Comparison of ENCODE assay signal across 8 cellular contexts in genomic region chr14:54487771-54488170, GRCh38. TPM values are rescaled to one million over a fixed set of nuclear protein-coding genes. Genes with fewer than 3 reads are reported as not detected.
DNase-seq lines count a peak whose midpoint lies in the region; ATAC-seq and TF ChIP-seq lines count a peak whose summit lies in the region.

No MANE protein-coding gene starts in this region.

- peak overlapping the region; percentile 83 for H2AFZ ChIP-seq in neural cell (ENCODE audit: low read depth, low read length)

- peak overlapping the region; percentile 96 for H3K9ac ChIP-seq in neural cell (ENCODE audit: low read length)

- H3K27me3 ChIP-seq in SJSA1 (replicated peaks) (no peaks in the 10 kb centered on the region), neural cell (ENCODE audit: insufficient read depth, low read depth, low read length) (no peaks in the 10 kb centered on the region)

- H3K27ac ChIP-seq in SJSA1 = peak overlapping the region; percentile 87
- peak overlapping the region; percentile 97 for H3K27ac ChIP-seq in epithelial cell of prostate
- H3K27ac ChIP-seq in neural cell (ENCODE audit: low read length) = peak overlapping the region; percentile 86

- peaks cover 9% of the 10 kb centered on the region for H3K36me3 Mint-ChIP-seq in activated naive CD4-positive, alpha-beta T cell treated with anti-CD3 and anti-CD28 coated beads, Interleukin-2, amount 50 U/mL, for 24 hours

- H3K27ac Mint-ChIP-seq in activated naive CD4-positive, alpha-beta T cell treated with anti-CD3 and anti-CD28 coated beads, Interleukin-2, amount 50 U/mL, for 24 hours = peak overlapping the region; percentile 80

- H3K36me3 ChIP-seq in SJSA1 (peaks cover 24% of the 10 kb centered on the region), neural cell (ENCODE audit: insufficient read depth, low read length) (no peaks in the 10 kb centered on the region)

- no peak for TF ChIP-seq RAD21 in neural cell (conservative IDR thresholded peaks at IDR 0.05)

- H3K9me3 ChIP-seq in SJSA1 (replicated peaks) = no peaks in the 10 kb centered on the region
- no peaks in the 10 kb centered on the region for H3K9me3 ChIP-seq in neural cell (ENCODE audit: low read length)

- no peaks in the 10 kb centered on the region for H3F3A ChIP-seq in neural cell (ENCODE audit: insufficient read depth, low read length, poor library complexity, severe bottlenecking)

- peak overlapping the region; percentile 57 for H3K4me2 ChIP-seq in neural cell (ENCODE audit: low read length)

- peaks cover 42% of the 10 kb centered on the region for H3K79me2 ChIP-seq in neural cell (replicated peaks; ENCODE audit: insufficient read depth, low read length)

- H3K4me1 Mint-ChIP-seq in activated naive CD4-positive, alpha-beta T cell treated with anti-CD3 and anti-CD28 coated beads, Interleukin-2, amount 50 U/mL, for 24 hours = peaks cover 72% of the 10 kb centered on the region

- H3K4me1 ChIP-seq in SJSA1 (replicated peaks) = peaks cover 14% of the 10 kb centered on the region

- H3K27me3 Mint-ChIP-seq in activated naive CD4-positive, alpha-beta T cell treated with anti-CD3 and anti-CD28 coated beads, Interleukin-2, amount 50 U/mL, for 24 hours = no peaks in the 10 kb centered on the region

- no peak for TF ChIP-seq CTCF in neural cell (IDR thresholded peaks at IDR 0.05; ENCODE audit: poor library complexity, severe bottlenecking)

- ATAC-seq in GM18505 (IDR thresholded peaks at IDR 0.05; ENCODE audit: unreplicated experiment) (no peak), GM19035 (IDR thresholded peaks at IDR 0.05; ENCODE audit: unreplicated experiment) (no peak)

- no peaks in the 10 kb centered on the region for H3K9me3 Mint-ChIP-seq in activated naive CD4-positive, alpha-beta T cell treated with anti-CD3 and anti-CD28 coated beads, Interleukin-2, amount 50 U/mL, for 24 hours

- H3K4me3 ChIP-seq in SJSA1 = peak overlapping the region; percentile 74
- H3K4me3 ChIP-seq in neural cell (ENCODE audit: low read length) = peak overlapping the region; percentile 99

- TF ChIP-seq POLR2A in GM18505 (IDR thresholded peaks at IDR 0.05; ENCODE audit: borderline replicate concordance, extremely low read depth, insufficient read depth, insufficient read length) = no peak

- DNase-seq in activated naive CD4-positive, alpha-beta T cell treated with anti-CD3 and anti-CD28 coated beads, Interleukin-2, amount 50 U/mL, for 16 hours = no peak
- DNase-seq in SJSA1 (ENCODE audit: low read depth in 1 of 2, low spot score in 2 of 2) (peak in 1 of 2 experiments; percentile 46), epithelial cell of prostate (ENCODE audit: low read depth, low spot score) (no peak), AML-193 (lab: John Stamatoyannopoulos, UW) (no peak)

- no peaks in the 10 kb centered on the region for H4K20me1 ChIP-seq in neural cell (ENCODE audit: insufficient read depth)

- no peak for TF ChIP-seq EP300 in neural cell (conservative IDR thresholded peaks at IDR 0.05; ENCODE audit: poor library complexity, severe bottlenecking)

- peak overlapping the region; percentile 90 for H3K4me3 Mint-ChIP-seq in activated naive CD4-positive, alpha-beta T cell treated with anti-CD3 and anti-CD28 coated beads, Interleukin-2, amount 50 U/mL, for 24 hours

- H3K9me2 ChIP-seq in neural cell (ENCODE audit: insufficient read depth, low read length) = no peaks in the 10 kb centered on the region

TF ChIP-seq in neural cell, 6 proteins besides CTCF, POLR2A, EP300 and RAD21:
- TF ChIP-seq SMC3 (conservative IDR thresholded peaks at IDR 0.05; ENCODE audit: poor library complexity) = no peak
- no peak for TF ChIP-seq TAF1 (IDR thresholded peaks at IDR 0.05; ENCODE audit: low read depth)
- no peak for TF ChIP-seq EZH2 (IDR thresholded peaks at IDR 0.05; ENCODE audit: borderline replicate concordance, insufficient read depth, low read length, poor library complexity, severe bottlenecking)
- no peak for TF ChIP-seq POLR2AphosphoS5 (IDR thresholded peaks at IDR 0.05)
- TF ChIP-seq REST (IDR thresholded peaks at IDR 0.05; ENCODE audit: borderline replicate concordance) = no peak

RNA-seq across cellular contexts. Expression of gene GMFB, which starts 1.0 kb away (rescaled TPM):
- total RNA-seq in SJSA1 (2014; rRNA removed; shearing (Covaris generic)) = 74.5 and 86.2 TPM in 2 replicates
- polyA plus RNA-seq in neural cell = 98.6 and 208 TPM in 2 replicates
- polyA minus RNA-seq in neural cell = 130 and 153 TPM in 2 replicates

RNA-seq across cellular contexts. Expression of gene CGRRF1, which starts 21.9 kb away (rescaled TPM):
- 6.5 and 17.3 TPM in 2 replicates for total RNA-seq in SJSA1 (2014; rRNA removed; shearing (Covaris generic))
- 30.0 and 31.0 TPM in 2 replicates for polyA plus RNA-seq in neural cell
- 13.4 and 19.0 TPM in 2 replicates for polyA minus RNA-seq in neural cell

RNA-seq across cellular contexts. Expression of gene CNIH1, which starts 46.6 kb away (rescaled TPM):
- total RNA-seq in SJSA1 (2014; rRNA removed; shearing (Covaris generic)) = 104 and 219 TPM in 2 replicates
- polyA plus RNA-seq in neural cell = 125 and 128 TPM in 2 replicates
- polyA minus RNA-seq in neural cell = 105 and 116 TPM in 2 replicates
